In the genomic region with DNA sequence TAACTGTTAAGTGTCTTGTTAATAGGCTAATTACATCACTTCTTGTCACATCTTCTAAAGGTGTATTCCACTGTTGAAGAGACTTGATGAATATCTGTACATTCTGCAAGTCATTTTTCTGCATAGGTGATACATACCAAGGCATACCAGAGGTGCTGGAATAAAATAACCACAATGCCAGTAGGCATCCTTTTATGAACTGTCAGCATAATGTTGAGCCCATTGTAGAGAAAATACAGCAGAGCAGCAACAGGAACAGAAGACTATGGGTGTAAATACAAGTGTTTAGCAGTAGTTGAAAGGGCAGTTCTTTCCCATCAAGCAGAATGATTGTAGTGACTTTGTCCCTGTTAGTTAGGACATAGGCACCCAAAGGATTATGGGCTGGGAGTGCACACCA, we compare ENCODE assay signal across 39 cellular contexts.
"Had no signal": no experiment of that assay in that cellular context is flagged by ENCODE, and none has a peak within 500 bp of the region (broad histone marks: within the 10 kb centered on the region; RNA-seq: fewer than 3 reads in every experiment).

No MANE protein-coding gene starts in this region.

- H3K36me3 ChIP-seq: adrenal gland, ascending aorta, brain microvascular endothelial cell, breast epithelium, cardiac muscle cell had no signal

- H3K27me3 ChIP-seq: adrenal gland, ascending aorta, body of pancreas, brain microvascular endothelial cell, breast epithelium, cardiac muscle cell had no signal

- FAIRE-seq: astrocyte had no signal

- H3K9me3 Mint-ChIP-seq: activated naive CD4-positive, alpha-beta T cell treated with anti-CD3 and anti-CD28 coated beads for 36 hours; activated naive CD4-positive, alpha-beta T cell treated with anti-CD3 and anti-CD28 coated beads, Interleukin-2, amount 50 U/mL, for 24 hours; activated naive CD4-positive, alpha-beta T cell treated with anti-CD3 and anti-CD28 coated beads, Interleukin-2, amount 50 U/mL, for 72 hours; activated naive CD8-positive, alpha-beta T cell treated with anti-CD3 and anti-CD28 coated beads for 36 hours; activated naive CD8-positive, alpha-beta T cell treated with anti-CD3 and anti-CD28 coated beads, Interleukin-2, amount 50 U/mL, for 24 hours; activated T-cell treated with anti-CD3 and anti-CD28 coated beads, Interleukin-2, amount 50 U/mL, for 4 hours; activated T-helper 1 cell treated with anti-CD3 and anti-CD28 coated beads, Interleukin-12 subunit alpha, Interleukin-12 subunit beta, Interleukin-2, Interleukin-4 antibody, amounts not matched to agents 30 ng/mL and 10 ng/mL and 1 ng/mL, durations not matched to agents 14 hours and 24 hours and 36 hours; central memory CD8-positive, alpha-beta T cell had no signal

- DNase-seq: activated effector memory CD4-positive, alpha-beta T cell treated with anti-CD3 and anti-CD28 coated beads, Interleukin-2, amount 50 U/mL, for 16 hours; activated effector memory CD4-positive, alpha-beta T cell treated with Interleukin-2 at 50 U/mL for 16 hours; activated gamma-delta T cell; activated gamma-delta T cell treated with Interleukin-2 at 50 U/mL for 16 hours; activated naive CD4-positive, alpha-beta T cell; activated naive CD4-positive, alpha-beta T cell treated with anti-CD3 and anti-CD28 coated beads for 36 hours; activated naive CD4-positive, alpha-beta T cell treated with anti-CD3 and anti-CD28 coated beads, Interleukin-2, amount 10 ng/mL, durations not matched to agents 7 days and 5 days; activated naive CD4-positive, alpha-beta T cell treated with anti-CD3 and anti-CD28 coated beads, Interleukin-2, amount 50 U/mL, for 16 hours; activated naive CD4-positive, alpha-beta T cell treated with Interleukin-2 at 50 U/mL for 16 hours; activated naive CD8-positive, alpha-beta T cell treated with anti-CD3 and anti-CD28 coated beads for 36 hours; activated naive CD8-positive, alpha-beta T cell treated with anti-CD3 and anti-CD28 coated beads, Interleukin-2, amount 10 ng/mL, durations not matched to agents 7 days and 5 days; activated naive CD8-positive, alpha-beta T cell treated with anti-CD3 and anti-CD28 coated beads, Interleukin-2, amount 50 U/mL, for 24 hours; activated T-cell treated with anti-CD3 and anti-CD28 coated beads, Interleukin-2, amount 50 U/mL, for 1 hour; activated T-cell treated with anti-CD3 and anti-CD28 coated beads, Interleukin-2, amount 50 U/mL, for 24 hours; activated T-cell treated with anti-CD3 and anti-CD28 coated beads, Interleukin-2, amount 50 U/mL, for 4 hours; activated T-cell treated with anti-CD3 and anti-CD28 coated beads, Interleukin-2, amount 50 U/mL, for 48 hours; activated T-cell treated with anti-CD3 and anti-CD28 coated beads, Interleukin-2, amount 50 U/mL, for 72 hours; adrenal gland; amniotic stem cell; amygdala; anterior cingulate cortex; aorta; body of pancreas; brain microvascular endothelial cell; caudate nucleus; central memory CD4-positive, alpha-beta T cell; cerebellar nuclear complex had no signal

- H3K4me1 Mint-ChIP-seq: brain had no signal

- H3K4me3 ChIP-seq: adrenal gland, ascending aorta, body of pancreas, breast epithelium, cardiac muscle cell had no signal

- ATAC-seq: activated naive CD4-positive, alpha-beta T cell treated with anti-CD3 and anti-CD28 coated beads, Interleukin-2, amount 50 U/mL, for 72 hours; activated naive CD8-positive, alpha-beta T cell treated with anti-CD3 and anti-CD28 coated beads, Interleukin-2, amount 50 U/mL, for 24 hours; activated T-cell treated with anti-CD3 and anti-CD28 coated beads, Interleukin-2, amount 50 U/mL, for 4 hours; activated T-cell treated with anti-CD3 and anti-CD28 coated beads, Interleukin-2, amount 50 U/mL, for 72 hours; activated T-helper 17 cell treated with anti-CD3 and anti-CD28 coated beads, Interleukin-2, amount 50 U/mL, for 72 hours; body of pancreas had no signal

- H3K27ac Mint-ChIP-seq: activated naive CD4-positive, alpha-beta T cell treated with anti-CD3 and anti-CD28 coated beads for 36 hours; activated naive CD4-positive, alpha-beta T cell treated with anti-CD3 and anti-CD28 coated beads, Interleukin-2, amount 10 ng/mL, durations not matched to agents 7 days and 5 days; activated naive CD4-positive, alpha-beta T cell treated with anti-CD3 and anti-CD28 coated beads, Interleukin-2, amount 50 U/mL, for 24 hours; activated naive CD4-positive, alpha-beta T cell treated with anti-CD3 and anti-CD28 coated beads, Interleukin-2, amount 50 U/mL, for 72 hours; activated naive CD8-positive, alpha-beta T cell; activated naive CD8-positive, alpha-beta T cell treated with anti-CD3 and anti-CD28 coated beads for 36 hours; activated naive CD8-positive, alpha-beta T cell treated with anti-CD3 and anti-CD28 coated beads, Interleukin-2, amount 10 ng/mL, durations not matched to agents 7 days and 5 days; activated naive CD8-positive, alpha-beta T cell treated with anti-CD3 and anti-CD28 coated beads, Interleukin-2, amount 50 U/mL, for 24 hours; activated T-cell treated with anti-CD3 and anti-CD28 coated beads, Interleukin-2, amount 50 U/mL, for 24 hours; activated T-cell treated with anti-CD3 and anti-CD28 coated beads, Interleukin-2, amount 50 U/mL, for 72 hours; activated T-helper 1 cell treated with anti-CD3 and anti-CD28 coated beads, Interleukin-12 subunit alpha, Interleukin-12 subunit beta, Interleukin-2, Interleukin-4 antibody, amounts not matched to agents 30 ng/mL and 10 ng/mL and 1 ng/mL, durations not matched to agents 14 hours and 24 hours and 36 hours; activated T-helper 17 cell treated with anti-CD3 and anti-CD28 coated beads, Interleukin-2, amount 50 U/mL, for 72 hours; activated T-helper 2 cell treated with anti-CD3 and anti-CD28 coated beads, Interferon-gamma antibody, Interleukin-2, Interleukin-4, amounts not matched to agents 10 μg/mL and 5 μg/mL and 100 μg/mL, durations not matched to agents 14 hours and 24 hours and 36 hours; brain had no signal

- H3K27ac ChIP-seq: adrenal gland, ascending aorta, body of pancreas, brain microvascular endothelial cell, breast epithelium, cardiac muscle cell had no signal

- H3K4me3 Mint-ChIP-seq: activated naive CD4-positive, alpha-beta T cell treated with anti-CD3 and anti-CD28 coated beads for 36 hours; activated naive CD4-positive, alpha-beta T cell treated with anti-CD3 and anti-CD28 coated beads, Interleukin-2, amount 10 ng/mL, durations not matched to agents 7 days and 5 days; activated naive CD4-positive, alpha-beta T cell treated with anti-CD3 and anti-CD28 coated beads, Interleukin-2, amount 50 U/mL, for 24 hours; activated naive CD8-positive, alpha-beta T cell; activated naive CD8-positive, alpha-beta T cell treated with anti-CD3 and anti-CD28 coated beads for 36 hours; activated naive CD8-positive, alpha-beta T cell treated with anti-CD3 and anti-CD28 coated beads, Interleukin-2, amount 10 ng/mL, durations not matched to agents 7 days and 5 days; activated naive CD8-positive, alpha-beta T cell treated with anti-CD3 and anti-CD28 coated beads, Interleukin-2, amount 50 U/mL, for 24 hours; activated T-cell treated with anti-CD3 and anti-CD28 coated beads, Interleukin-2, amount 50 U/mL, for 24 hours; activated T-cell treated with anti-CD3 and anti-CD28 coated beads, Interleukin-2, amount 50 U/mL, for 4 hours; activated T-cell treated with anti-CD3 and anti-CD28 coated beads, Interleukin-2, amount 50 U/mL, for 72 hours; activated T-helper 1 cell treated with anti-CD3 and anti-CD28 coated beads, Interleukin-12 subunit alpha, Interleukin-12 subunit beta, Interleukin-2, Interleukin-4 antibody, amounts not matched to agents 30 ng/mL and 10 ng/mL and 1 ng/mL, durations not matched to agents 14 hours and 24 hours and 36 hours; activated T-helper 17 cell treated with anti-CD3 and anti-CD28 coated beads, Interleukin-2, amount 50 U/mL, for 72 hours; brain; central memory CD8-positive, alpha-beta T cell had no signal

- H3K27me3 Mint-ChIP-seq: activated naive CD4-positive, alpha-beta T cell treated with anti-CD3 and anti-CD28 coated beads, Interleukin-2, amount 10 ng/mL, durations not matched to agents 7 days and 5 days; activated naive CD4-positive, alpha-beta T cell treated with anti-CD3 and anti-CD28 coated beads, Interleukin-2, amount 50 U/mL, for 24 hours; activated naive CD8-positive, alpha-beta T cell; activated naive CD8-positive, alpha-beta T cell treated with anti-CD3 and anti-CD28 coated beads for 36 hours; activated naive CD8-positive, alpha-beta T cell treated with anti-CD3 and anti-CD28 coated beads, Interleukin-2, amount 10 ng/mL, durations not matched to agents 7 days and 5 days; activated naive CD8-positive, alpha-beta T cell treated with anti-CD3 and anti-CD28 coated beads, Interleukin-2, amount 50 U/mL, for 24 hours; activated T-cell treated with anti-CD3 and anti-CD28 coated beads, Interleukin-2, amount 50 U/mL, for 24 hours; activated T-helper 17 cell treated with anti-CD3 and anti-CD28 coated beads, Interleukin-2, amount 50 U/mL, for 72 hours; brain; central memory CD8-positive, alpha-beta T cell had no signal

- H3K9me3 ChIP-seq: adrenal gland, body of pancreas, breast epithelium had no signal

- H3K4me1 ChIP-seq: adrenal gland, ascending aorta, body of pancreas, breast epithelium had no signal

- H3K36me3 Mint-ChIP-seq: activated naive CD8-positive, alpha-beta T cell; activated naive CD8-positive, alpha-beta T cell treated with anti-CD3 and anti-CD28 coated beads for 36 hours had no signal
